In genomic region chr6:89085409-89086012, GRCh38 we compare ENCODE assay signal across 17 cellular contexts. TPM values are rescaled to one million over a fixed set of nuclear protein-coding genes. Genes with fewer than 3 reads are reported as not detected.
A peak's percentile ranks its signal among the peaks of the same experiment; 100 is the strongest.
DNase-seq lines count a peak whose midpoint lies in the region; ATAC-seq and TF ChIP-seq lines count a peak whose summit lies in the region.
"Had no signal": no experiment of that assay in that cellular context is flagged by ENCODE, and none has a peak within 500 bp of the region (broad histone marks: within the 10 kb centered on the region; RNA-seq: fewer than 3 reads in every experiment).

No MANE protein-coding gene starts in this region.

- no peaks in the 10 kb centered on the region for H3K9me3 ChIP-seq in H9 (ENCODE audit: control insufficient read depth, low read depth, low read length)
- H3K9me3 ChIP-seq: HAP-1, tibial nerve had no signal

- H3K36me3 Mint-ChIP-seq in H9 (ENCODE audit: insufficient read depth in 1 of 3, low read depth in 3 of 3) (peaks cover 11 to 34% (median 21%) of the 10 kb centered on the region in 3 experiments; a peak in 6 of 7 replicates), progenitor cell of endocrine pancreas (ENCODE audit: insufficient read depth) (peaks cover 22% of the 10 kb centered on the region)
- peaks cover 34% of the 10 kb centered on the region for H3K36me3 Mint-ChIP-seq in activated naive CD8-positive, alpha-beta T cell treated with anti-CD3 and anti-CD28 coated beads for 36 hours

- no peak overlapping the region for H2BK20ac ChIP-seq in H9 (ENCODE audit: low read depth, low read length, poor library complexity, severe bottlenecking)

- H3K4me1 Mint-ChIP-seq in H9 (peaks cover 39 to 41% of the 10 kb centered on the region in 2 experiments), progenitor cell of endocrine pancreas (ENCODE audit: low read depth) (peaks cover 23% of the 10 kb centered on the region)
- H3K4me1 Mint-ChIP-seq in activated naive CD8-positive, alpha-beta T cell treated with anti-CD3 and anti-CD28 coated beads for 36 hours: peaks cover 29% of the 10 kb centered on the region

- peak overlapping the region; percentile 16 for H3K27ac ChIP-seq in H9 (ENCODE audit: insufficient read length, low read depth, low read length)
- H3K27ac ChIP-seq: C4-2B, foreskin keratinocyte, VCaP had no signal

- no peak for ATAC-seq in HG02759 (IDR thresholded peaks at IDR 0.05; ENCODE audit: unreplicated experiment)
- ATAC-seq: foreskin keratinocyte had no signal

- H2AFZ ChIP-seq in H9 (ENCODE audit: low read length): no peak overlapping the region

- no peaks in the 10 kb centered on the region; the same call in 1 of the 2 replicates for H3K27me3 Mint-ChIP-seq in H9 (ENCODE audit: low read depth)
- no peaks in the 10 kb centered on the region for H3K27me3 Mint-ChIP-seq in activated naive CD8-positive, alpha-beta T cell treated with anti-CD3 and anti-CD28 coated beads for 36 hours
- no peaks in the 10 kb centered on the region for H3K27me3 Mint-ChIP-seq in progenitor cell of endocrine pancreas

- H3K23ac ChIP-seq in H9 (ENCODE audit: insufficient read length, low read depth, low read length): no peak overlapping the region

- peak overlapping the region; percentile 40 for H3K4me2 ChIP-seq in H9 (ENCODE audit: insufficient read depth, insufficient read length, low read length)

- no peak overlapping the region for H2BK5ac ChIP-seq in H9 (ENCODE audit: insufficient read length, low read length)

- H2AK5ac ChIP-seq in H9 (ENCODE audit: insufficient read length, low read length): no peak overlapping the region

- H3K23me2 ChIP-seq in H9 (ENCODE audit: insufficient read length, low read depth, low read length, poor library complexity, severe bottlenecking): peaks cover 9% of the 10 kb centered on the region

- no peak overlapping the region for H2BK15ac ChIP-seq in H9 (ENCODE audit: low read depth, low read length)

- no peak overlapping the region for H3K18ac ChIP-seq in H9 (ENCODE audit: insufficient read length, low read depth, low read length)

- no peak overlapping the region; a peak in 1 of 7 replicates for H3K27ac Mint-ChIP-seq in H9
- H3K27ac Mint-ChIP-seq in activated naive CD8-positive, alpha-beta T cell treated with anti-CD3 and anti-CD28 coated beads for 36 hours: peak overlapping the region; percentile 18
- peak overlapping the region; percentile 45 for H3K27ac Mint-ChIP-seq in progenitor cell of endocrine pancreas

- no peak overlapping the region for H3K4ac ChIP-seq in H9 (ENCODE audit: low read depth, low read length)

- H3K27me3 ChIP-seq in H9 (ENCODE audit: insufficient read depth, low read length): no peaks in the 10 kb centered on the region
- H3K27me3 ChIP-seq: foreskin keratinocyte, tibial nerve had no signal

- H4K8ac ChIP-seq in H9 (replicated peaks; ENCODE audit: insufficient read length, low read depth, low read length): no peak overlapping the region

- no peak overlapping the region for H3K4me3 Mint-ChIP-seq in H9
- no peak overlapping the region for H3K4me3 Mint-ChIP-seq in activated naive CD8-positive, alpha-beta T cell treated with anti-CD3 and anti-CD28 coated beads for 36 hours
- no peak overlapping the region for H3K4me3 Mint-ChIP-seq in progenitor cell of endocrine pancreas (ENCODE audit: low read depth)

- WGBS in H9 (ENCODE audit: extremely low coverage, insufficient read length, low lambda C conversion rate): no CpG with 5 or more reads among the region's 7 CpGs

- H4K5ac ChIP-seq in H9 (ENCODE audit: insufficient read length, low read depth, low read length): no peak overlapping the region

- no peaks in the 10 kb centered on the region for H3K79me1 ChIP-seq in H9 (ENCODE audit: insufficient read depth, low read depth, low read length, poor library complexity, severe bottlenecking)

- H4K91ac ChIP-seq in H9 (ENCODE audit: insufficient read length, low read depth, low read length): no peak overlapping the region

- peaks cover 8% of the 10 kb centered on the region; the same call in 1 of the 2 replicates for H3K79me2 ChIP-seq in H9 (ENCODE audit: insufficient read depth, low read length)

- H3K4me3 ChIP-seq in fibroblast of the aortic adventitia (ENCODE audit: low read depth, low read length): peak overlapping the region; percentile 11
- H3K4me3 ChIP-seq: HAP-1 had no signal

- H3K14ac ChIP-seq in H9 (ENCODE audit: insufficient read depth, low read length): no peak overlapping the region

- DNase-seq in H9 (no peak), fibroblast of the aortic adventitia (ENCODE audit: low read depth) (peak; percentile 46), progenitor cell of endocrine pancreas (ENCODE audit: low spot score, unreplicated experiment) (no peak), GM20000 (ENCODE audit: low spot score) (no peak), activated gamma-delta T cell treated with Interleukin-2 at 50 U/mL for 16 hours (no peak)
- no peak for DNase-seq in activated naive CD8-positive, alpha-beta T cell treated with anti-CD3 and anti-CD28 coated beads for 36 hours
- DNase-seq: effector CD8-positive, alpha-beta T cell; NCI-H2081; NCI-H526 treated with DMSO at 0.1 percent for 48 hours; stimulated activated CD4-positive, alpha-beta T cell treated with anti-CD3 and anti-CD28 coated beads, Interleukin-4, amount 100 ng/mL, for 4 hours had no signal

- H3K9me3 Mint-ChIP-seq in H9: no peaks in the 10 kb centered on the region
- H3K9me3 Mint-ChIP-seq in activated naive CD8-positive, alpha-beta T cell treated with anti-CD3 and anti-CD28 coated beads for 36 hours: no peaks in the 10 kb centered on the region
- H3K9me3 Mint-ChIP-seq in progenitor cell of endocrine pancreas (ENCODE audit: low read depth): no peaks in the 10 kb centered on the region

- H3K9ac ChIP-seq in H9 (ENCODE audit: extremely low read depth, insufficient read length, low read length): no peak overlapping the region

- no peaks in the 10 kb centered on the region for H4K20me1 ChIP-seq in H9 (ENCODE audit: control insufficient read depth, insufficient read depth, insufficient read length)

- peaks cover 12% of the 10 kb centered on the region; the same call in 1 of the 2 replicates for H3K4me1 ChIP-seq in H9 (ENCODE audit: insufficient read depth, low read length)

- H3K56ac ChIP-seq in H9 (ENCODE audit: insufficient read length, low read depth, low read length): no peak overlapping the region

- H2BK12ac ChIP-seq in H9 (ENCODE audit: insufficient read length, low read depth, low read length): peak overlapping the region; percentile 84

- no peak overlapping the region for H2BK120ac ChIP-seq in H9 (ENCODE audit: low read depth, low read length, poor library complexity, severe bottlenecking)

- no peak overlapping the region for H3T11ph ChIP-seq in H9 (ENCODE audit: low read length)

- TF ChIP-seq CTCF in H9 (conservative IDR thresholded peaks at IDR 0.05): no peak
- no peak for TF ChIP-seq CTCF in fibroblast of the aortic adventitia (IDR thresholded peaks at IDR 0.05; ENCODE audit: insufficient read depth, low read length)
- TF ChIP-seq CTCF in progenitor cell of endocrine pancreas (IDR thresholded peaks at IDR 0.05; ENCODE audit: unreplicated experiment): no peak
- TF ChIP-seq CTCF in GM20000 (IDR thresholded peaks at IDR 0.05; ENCODE audit: extremely low read depth, missing control alignments): no peak

RNA-seq across cellular contexts. Expression of gene PNRC1, which starts 5.0 kb away (rescaled TPM):
- total RNA-seq in H9 (2021) (56.7 and 57.4 TPM in 2 replicates), fibroblast of the aortic adventitia (ENCODE audit: low replicate concordance) (92.3 and 138 TPM in 2 replicates), progenitor cell of endocrine pancreas (203 and 212 TPM in 2 replicates)
- 10 to 100 TPM; 81.3 to 84.5 TPM for total RNA-seq in activated naive CD8-positive, alpha-beta T cell treated with anti-CD3 and anti-CD28 coated beads for 36 hours

RNA-seq across cellular contexts. Expression of gene SRSF12, which starts 32.4 kb away (rescaled TPM):
- total RNA-seq in H9 (2021): 7.5 and 7.6 TPM in 2 replicates
- under 1 TPM; 0.74 to 0.78 TPM for total RNA-seq in activated naive CD8-positive, alpha-beta T cell treated with anti-CD3 and anti-CD28 coated beads for 36 hours
- 0.09 and 0.33 TPM in 2 replicates for total RNA-seq in fibroblast of the aortic adventitia (ENCODE audit: low replicate concordance)
- total RNA-seq in progenitor cell of endocrine pancreas: 20.0 and 22.2 TPM in 2 replicates
- total RNA-seq: lung microvascular endothelial cell had no signal

Comparison
In these comparisons a context has a peak if more than half of its experiments do, and no peak if none do; other contexts are left out.
1. H3K27ac Mint-ChIP-seq: peak in activated naive CD8-positive, alpha-beta T cell treated with anti-CD3 and anti-CD28 coated beads for 36 hours (single experiment) and progenitor cell of endocrine pancreas (single experiment); none in H9 (0 of 3).